In the genomic region with DNA sequence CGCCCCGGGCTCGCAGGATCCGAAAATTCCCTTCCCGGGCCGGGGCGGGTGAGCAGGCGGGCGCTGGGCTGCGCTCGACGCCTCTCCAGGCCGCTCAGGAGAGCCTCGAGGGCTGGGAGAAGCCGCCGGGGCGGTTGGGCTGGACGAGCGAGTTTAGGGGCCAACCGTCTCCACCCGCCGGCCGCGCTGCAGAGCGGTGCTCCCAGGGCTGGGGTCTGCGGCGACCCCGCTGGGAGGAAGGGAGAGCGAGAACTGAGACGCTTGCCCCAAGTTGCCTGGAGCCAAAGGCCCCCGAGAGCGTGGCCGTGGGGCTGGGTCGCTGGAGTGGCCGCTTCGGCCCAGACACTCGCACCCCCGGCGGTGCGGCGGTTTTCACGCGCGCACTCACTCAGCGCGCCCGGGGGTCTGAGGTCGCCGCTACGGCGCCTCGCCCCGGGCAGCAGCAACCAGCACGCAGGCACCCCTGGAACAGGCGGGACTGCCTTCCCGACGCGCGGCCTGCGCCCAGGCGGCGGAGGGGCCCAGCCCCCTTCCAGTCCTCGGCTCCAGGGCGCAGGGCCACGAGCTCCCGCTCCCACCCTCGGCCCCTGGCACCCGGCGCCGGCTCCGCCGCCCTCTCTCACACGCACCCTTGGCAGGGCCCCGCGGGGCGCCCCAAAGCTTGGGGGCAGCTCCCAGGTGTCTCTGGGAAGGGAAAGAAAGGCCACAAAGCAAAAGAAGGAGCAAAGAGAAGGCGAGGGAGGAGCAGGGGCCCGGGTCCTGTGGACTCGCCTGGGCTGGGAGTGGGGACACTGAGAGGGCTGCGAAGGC, we compare ENCODE assay signal across 8 cellular contexts. TPM values are rescaled to one million over a fixed set of nuclear protein-coding genes. Genes with fewer than 3 reads are reported as not detected.
DNase-seq lines count a peak whose midpoint lies in the region; ATAC-seq and TF ChIP-seq lines count a peak whose summit lies in the region.

No MANE protein-coding gene starts in this region.

- DNase-seq in DMS53 (lab: John Stamatoyannopoulos, UW) (peak; percentile 39), DMS53 treated with DMSO at 0.1 percent for 48 hours (lab: John Stamatoyannopoulos, UW; ENCODE audit: unreplicated experiment) (no peak), tibial nerve (ENCODE audit: low spot score in 2 of 2) (no peak)
- no peak for DNase-seq in stimulated activated effector memory CD8-positive, alpha-beta T cell treated with anti-CD3 and anti-CD28 coated beads, Interleukin-12 subunit alpha, Interleukin-12 subunit beta, amount 100 ng/mL, for 72 hours (ENCODE audit: low spot score in 2 of 2)
- no peak for DNase-seq in activated CD4-positive, alpha-beta T cell treated with anti-CD3 and anti-CD28 coated beads, Interleukin-2, amount 10 ng/mL, durations not matched to agents 7 days and 5 days

- peaks cover 31% of the 10 kb centered on the region for H3K36me3 ChIP-seq in mesodermal cell (ENCODE audit: control insufficient read depth, insufficient read depth, low read length)
- no peaks in the 10 kb centered on the region for H3K36me3 ChIP-seq in tibial nerve

- no peaks in the 10 kb centered on the region for H3K9me3 Mint-ChIP-seq in stimulated activated effector memory CD8-positive, alpha-beta T cell treated with anti-CD3 and anti-CD28 coated beads, Interleukin-12 subunit alpha, Interleukin-12 subunit beta, amount 100 ng/mL, for 72 hours
- no peaks in the 10 kb centered on the region for H3K9me3 Mint-ChIP-seq in activated CD4-positive, alpha-beta T cell treated with anti-CD3 and anti-CD28 coated beads, Interleukin-2, amount 10 ng/mL, durations not matched to agents 7 days and 5 days

- ATAC-seq in esophagus mucosa = peak; percentile 84
- ATAC-seq in stimulated activated effector memory CD8-positive, alpha-beta T cell treated with anti-CD3 and anti-CD28 coated beads, Interleukin-12 subunit alpha, Interleukin-12 subunit beta, amount 100 ng/mL, for 72 hours = no peak
- no peak for ATAC-seq in GM18907 (IDR thresholded peaks at IDR 0.05; ENCODE audit: unreplicated experiment)

- POLR2A ChIA-PET in activated CD4-positive, alpha-beta T cell treated with anti-CD3 and anti-CD28 coated beads, Interleukin-2, amount 10 ng/mL, durations not matched to agents 7 days and 5 days (lab: Charles Lee) = no interaction called here

- H3K27me3 ChIP-seq in tibial nerve = no peaks in the 10 kb centered on the region

- TF ChIP-seq CTCF in tibial nerve (IDR thresholded peaks at IDR 0.05) = no peak

- TF ChIP-seq EP300 in tibial nerve (IDR thresholded peaks at IDR 0.05) = no peak

- WGBS in mesodermal cell (ENCODE audit: insufficient coverage in 2 of 2), 2 experiments = 0 to 1% methylated on average over 52 to 60 of the region's 80 CpGs
- 0 to 1% methylated on average over 29 to 48 of the region's 80 CpGs for WGBS in tibial nerve, 2 donors

- no peak overlapping the region for H3K4me3 Mint-ChIP-seq in stimulated activated effector memory CD8-positive, alpha-beta T cell treated with anti-CD3 and anti-CD28 coated beads, Interleukin-12 subunit alpha, Interleukin-12 subunit beta, amount 100 ng/mL, for 72 hours
- no peak overlapping the region for H3K4me3 Mint-ChIP-seq in activated CD4-positive, alpha-beta T cell treated with anti-CD3 and anti-CD28 coated beads, Interleukin-2, amount 10 ng/mL, durations not matched to agents 7 days and 5 days

- peaks cover 40% of the 10 kb centered on the region for H3K27me3 Mint-ChIP-seq in activated CD4-positive, alpha-beta T cell treated with anti-CD3 and anti-CD28 coated beads, Interleukin-2, amount 10 ng/mL, durations not matched to agents 7 days and 5 days

- no peak for TF ChIP-seq POLR2A in tibial nerve (IDR thresholded peaks at IDR 0.05)

- H3K4me3 ChIP-seq in mesodermal cell (ENCODE audit: extremely low read depth, insufficient read depth, low read length, poor library complexity, severe bottlenecking) (peak overlapping the region; percentile 73), tibial nerve (peak overlapping the region; percentile 49 to 87 (median 72))

- no peaks in the 10 kb centered on the region for H3K36me3 Mint-ChIP-seq in stimulated activated effector memory CD8-positive, alpha-beta T cell treated with anti-CD3 and anti-CD28 coated beads, Interleukin-12 subunit alpha, Interleukin-12 subunit beta, amount 100 ng/mL, for 72 hours
- no peaks in the 10 kb centered on the region for H3K36me3 Mint-ChIP-seq in activated CD4-positive, alpha-beta T cell treated with anti-CD3 and anti-CD28 coated beads, Interleukin-2, amount 10 ng/mL, durations not matched to agents 7 days and 5 days (ENCODE audit: low read depth)

- CTCF ChIA-PET in activated CD4-positive, alpha-beta T cell treated with anti-CD3 and anti-CD28 coated beads, Interleukin-2, amount 10 ng/mL, durations not matched to agents 7 days and 5 days (lab: Charles Lee) = interaction anchor here (0.9 kb wide), 1 partner anchor 32 kb away, joined by 3 read pairs; no protein-coding TSS in a partner anchor

- H3K9me3 ChIP-seq in mesodermal cell (ENCODE audit: control insufficient read depth, low read length) (no peaks in the 10 kb centered on the region), tibial nerve (no peaks in the 10 kb centered on the region)

- peaks cover 4% of the 10 kb centered on the region for H3K4me1 Mint-ChIP-seq in stimulated activated effector memory CD8-positive, alpha-beta T cell treated with anti-CD3 and anti-CD28 coated beads, Interleukin-12 subunit alpha, Interleukin-12 subunit beta, amount 100 ng/mL, for 72 hours
- H3K4me1 Mint-ChIP-seq in activated CD4-positive, alpha-beta T cell treated with anti-CD3 and anti-CD28 coated beads, Interleukin-2, amount 10 ng/mL, durations not matched to agents 7 days and 5 days = peaks cover 2% of the 10 kb centered on the region

- H3K27ac ChIP-seq in mesodermal cell (ENCODE audit: low read depth, low read length, severe bottlenecking) (peak overlapping the region; percentile 89), tibial nerve (peak overlapping the region; percentile 89 to 98 (median 96))

- H3K4me1 ChIP-seq in mesodermal cell (ENCODE audit: control insufficient read depth, insufficient read depth, low read length, poor library complexity, severe bottlenecking) = peaks cover 2% of the 10 kb centered on the region
- peaks cover 0 to 60% (median 22%) of the 10 kb centered on the region in 4 donors for H3K4me1 ChIP-seq in tibial nerve

- H3K27ac Mint-ChIP-seq in stimulated activated effector memory CD8-positive, alpha-beta T cell treated with anti-CD3 and anti-CD28 coated beads, Interleukin-12 subunit alpha, Interleukin-12 subunit beta, amount 100 ng/mL, for 72 hours = no peak overlapping the region
- H3K27ac Mint-ChIP-seq in activated CD4-positive, alpha-beta T cell treated with anti-CD3 and anti-CD28 coated beads, Interleukin-2, amount 10 ng/mL, durations not matched to agents 7 days and 5 days = no peak overlapping the region

RNA-seq across cellular contexts. Expression of a gene that starts 0.6 kb away (rescaled TPM):
- 27.6 TPM for total RNA-seq in esophagus mucosa
- polyA plus RNA-seq in mesodermal cell (2013, experiment 1 of 2) = 50.5 TPM
- 41.4 TPM for polyA plus RNA-seq in mesodermal cell (2013, experiment 2 of 2)
- 10 to 100 TPM; 31.4 to 38.2 (median 34.2) TPM for total RNA-seq in tibial nerve
- total RNA-seq in activated CD4-positive, alpha-beta T cell treated with anti-CD3 and anti-CD28 coated beads, Interleukin-2, amount 10 ng/mL, durations not matched to agents 7 days and 5 days = not detected

RNA-seq across cellular contexts. Expression of a gene that starts 7.1 kb away (rescaled TPM):
- not detected for total RNA-seq in esophagus mucosa
- not detected for polyA plus RNA-seq in mesodermal cell (2013, experiment 1 of 2)
- polyA plus RNA-seq in mesodermal cell (2013, experiment 2 of 2) = not detected
- not detected for total RNA-seq in tibial nerve
- total RNA-seq in activated CD4-positive, alpha-beta T cell treated with anti-CD3 and anti-CD28 coated beads, Interleukin-2, amount 10 ng/mL, durations not matched to agents 7 days and 5 days = not detected

RNA-seq across cellular contexts. Expression of a gene that starts 11.3 kb away (rescaled TPM):
- not detected for total RNA-seq in esophagus mucosa
- polyA plus RNA-seq in mesodermal cell (2013, experiment 1 of 2) = 4.1 TPM
- polyA plus RNA-seq in mesodermal cell (2013, experiment 2 of 2) = 3.4 TPM
- total RNA-seq in tibial nerve = 10 to 100 TPM; 10.8 to 31.5 (median 18.3) TPM
- not detected for total RNA-seq in activated CD4-positive, alpha-beta T cell treated with anti-CD3 and anti-CD28 coated beads, Interleukin-2, amount 10 ng/mL, durations not matched to agents 7 days and 5 days

RNA-seq across cellular contexts. Expression of a gene that starts 12.9 kb away (rescaled TPM):
- total RNA-seq in esophagus mucosa (2.0 TPM), tibial nerve (10 to 100 TPM; 55.9 to 91.0 (median 58.3) TPM)
- 65.1 TPM for polyA plus RNA-seq in mesodermal cell (2013, experiment 1 of 2)
- polyA plus RNA-seq in mesodermal cell (2013, experiment 2 of 2) = 49.2 TPM
- 1 to 10 TPM; 3.0 to 3.4 TPM for total RNA-seq in activated CD4-positive, alpha-beta T cell treated with anti-CD3 and anti-CD28 coated beads, Interleukin-2, amount 10 ng/mL, durations not matched to agents 7 days and 5 days

RNA-seq across cellular contexts. Expression of a gene that starts 42.5 kb away (rescaled TPM):
- not detected for total RNA-seq in esophagus mucosa
- polyA plus RNA-seq in mesodermal cell (2013, experiment 1 of 2) = 0.66 TPM
- polyA plus RNA-seq in mesodermal cell (2013, experiment 2 of 2) = 0.71 TPM
- total RNA-seq in tibial nerve = under 1 TPM in 1 of 4 donors, not detected in 3; 0.30 TPM
- under 1 TPM; 0.07 to 0.08 TPM for total RNA-seq in activated CD4-positive, alpha-beta T cell treated with anti-CD3 and anti-CD28 coated beads, Interleukin-2, amount 10 ng/mL, durations not matched to agents 7 days and 5 days

Comparison
In these comparisons a context has a peak if more than half of its experiments do, and no peak if none do; other contexts are left out.
1. RNA of a gene that starts 0.6 kb away (total RNA-seq): 31.4 to 38.2 TPM in tibial nerve and 27.6 TPM in esophagus mucosa (single experiment); not detected in activated CD4-positive, alpha-beta T cell treated with anti-CD3 and anti-CD28 coated beads, Interleukin-2, amount 10 ng/mL, durations not matched to agents 7 days and 5 days; every median in the first group is over 10 times any median in the second.
2. RNA of a gene that starts 11.3 kb away (total RNA-seq): 10.8 to 31.5 TPM in tibial nerve; not detected in esophagus mucosa (single experiment) and not detected in activated CD4-positive, alpha-beta T cell treated with anti-CD3 and anti-CD28 coated beads, Interleukin-2, amount 10 ng/mL, durations not matched to agents 7 days and 5 days; every median in the first group is over 10 times any median in the second.